Comparison of ENCODE assay signal across 9 cellular contexts in genomic region chr1:217090073-217090911, GRCh38.
DNase-seq lines count a peak whose midpoint lies in the region; ATAC-seq and TF ChIP-seq lines count a peak whose summit lies in the region.
"Had no signal": no experiment of that assay in that cellular context is flagged by ENCODE, and none has a peak within 500 bp of the region (broad histone marks: within the 10 kb centered on the region; RNA-seq: fewer than 3 reads in every experiment).

No MANE protein-coding gene starts in this region.

- peaks cover 7% of the 10 kb centered on the region for H3K4me1 Mint-ChIP-seq in activated naive CD8-positive, alpha-beta T cell (ENCODE audit: low read depth)
- H3K4me1 Mint-ChIP-seq in activated naive CD8-positive, alpha-beta T cell treated with anti-CD3 and anti-CD28 coated beads, Interleukin-2, amount 50 U/mL, for 24 hours, result peaks cover 2% of the 10 kb centered on the region

- no peak overlapping the region for H3K27ac Mint-ChIP-seq in activated naive CD8-positive, alpha-beta T cell
- H3K27ac Mint-ChIP-seq in activated naive CD8-positive, alpha-beta T cell treated with anti-CD3 and anti-CD28 coated beads, Interleukin-2, amount 50 U/mL, for 24 hours, result no peak overlapping the region

- H3K4me1 ChIP-seq in muscle layer of colon (ENCODE audit: insufficient read depth, low read length) (peaks cover 12% of the 10 kb centered on the region), vagina (no peaks in the 10 kb centered on the region)

- H3K36me3 ChIP-seq in muscle layer of colon (ENCODE audit: insufficient read depth, low read length) (no peaks in the 10 kb centered on the region), vagina (no peaks in the 10 kb centered on the region)

- no peak for ATAC-seq in activated naive CD8-positive, alpha-beta T cell treated with anti-CD3 and anti-CD28 coated beads, Interleukin-2, amount 50 U/mL, for 24 hours
- ATAC-seq in left lobe of liver (no peak), HG03565 (IDR thresholded peaks at IDR 0.05; ENCODE audit: unreplicated experiment) (no peak), HG03378 (IDR thresholded peaks at IDR 0.05; ENCODE audit: unreplicated experiment) (no peak)

- H3K9me3 Mint-ChIP-seq in activated naive CD8-positive, alpha-beta T cell (ENCODE audit: low read depth), result no peaks in the 10 kb centered on the region
- H3K9me3 Mint-ChIP-seq in activated naive CD8-positive, alpha-beta T cell treated with anti-CD3 and anti-CD28 coated beads, Interleukin-2, amount 50 U/mL, for 24 hours, result no peaks in the 10 kb centered on the region

- no peak for TF ChIP-seq POLR2A in vagina (IDR thresholded peaks at IDR 0.05)

- intact Hi-C loops in vagina (cut with DNase I), result no loop called here

- no peak for DNase-seq in activated naive CD8-positive, alpha-beta T cell treated with anti-CD3 and anti-CD28 coated beads, Interleukin-2, amount 50 U/mL, for 24 hours
- DNase-seq in ecto neural progenitor cell (ENCODE audit: low spot score) (peak; percentile 45), vagina (ENCODE audit: extremely low spot score in 2 of 2) (no peak), left lobe of liver (ENCODE audit: low spot score) (no peak)
- DNase-seq: DND-41 had no signal

- peak overlapping the region; percentile 73 to 82 for H3K4me3 ChIP-seq in muscle layer of colon (ENCODE audit: low read depth in 1 of 2, low read length in 2 of 2)
- peak overlapping the region; percentile 34 to 52 for H3K4me3 ChIP-seq in vagina

- no peak for TF ChIP-seq CTCF in vagina (IDR thresholded peaks at IDR 0.05)

- H3K27me3 ChIP-seq in muscle layer of colon (ENCODE audit: control insufficient read depth in 1 of 2, insufficient read depth in 2 of 2, low read length in 2 of 2) (no peaks in the 10 kb centered on the region), vagina (no peaks in the 10 kb centered on the region)

- no peaks in the 10 kb centered on the region for H3K36me3 Mint-ChIP-seq in activated naive CD8-positive, alpha-beta T cell
- no peaks in the 10 kb centered on the region for H3K36me3 Mint-ChIP-seq in activated naive CD8-positive, alpha-beta T cell treated with anti-CD3 and anti-CD28 coated beads, Interleukin-2, amount 50 U/mL, for 24 hours (ENCODE audit: low read depth)

- H3K9ac ChIP-seq in muscle layer of colon (ENCODE audit: low read length), result peak overlapping the region; percentile 62

- peak overlapping the region; percentile 40 for H3K4me3 Mint-ChIP-seq in activated naive CD8-positive, alpha-beta T cell
- H3K4me3 Mint-ChIP-seq in activated naive CD8-positive, alpha-beta T cell treated with anti-CD3 and anti-CD28 coated beads, Interleukin-2, amount 50 U/mL, for 24 hours, result no peak overlapping the region

- peak overlapping the region; percentile 66 for H3K27ac ChIP-seq in muscle layer of colon (ENCODE audit: low read depth, low read length)
- no peak overlapping the region for H3K27ac ChIP-seq in vagina

- H3K9me3 ChIP-seq in muscle layer of colon (ENCODE audit: low read length) (no peaks in the 10 kb centered on the region), vagina (no peaks in the 10 kb centered on the region)

- H3K27me3 Mint-ChIP-seq in activated naive CD8-positive, alpha-beta T cell, result peaks cover 33% of the 10 kb centered on the region
- H3K27me3 Mint-ChIP-seq in activated naive CD8-positive, alpha-beta T cell treated with anti-CD3 and anti-CD28 coated beads, Interleukin-2, amount 50 U/mL, for 24 hours, result peaks cover 28% of the 10 kb centered on the region
